In the genomic region with DNA sequence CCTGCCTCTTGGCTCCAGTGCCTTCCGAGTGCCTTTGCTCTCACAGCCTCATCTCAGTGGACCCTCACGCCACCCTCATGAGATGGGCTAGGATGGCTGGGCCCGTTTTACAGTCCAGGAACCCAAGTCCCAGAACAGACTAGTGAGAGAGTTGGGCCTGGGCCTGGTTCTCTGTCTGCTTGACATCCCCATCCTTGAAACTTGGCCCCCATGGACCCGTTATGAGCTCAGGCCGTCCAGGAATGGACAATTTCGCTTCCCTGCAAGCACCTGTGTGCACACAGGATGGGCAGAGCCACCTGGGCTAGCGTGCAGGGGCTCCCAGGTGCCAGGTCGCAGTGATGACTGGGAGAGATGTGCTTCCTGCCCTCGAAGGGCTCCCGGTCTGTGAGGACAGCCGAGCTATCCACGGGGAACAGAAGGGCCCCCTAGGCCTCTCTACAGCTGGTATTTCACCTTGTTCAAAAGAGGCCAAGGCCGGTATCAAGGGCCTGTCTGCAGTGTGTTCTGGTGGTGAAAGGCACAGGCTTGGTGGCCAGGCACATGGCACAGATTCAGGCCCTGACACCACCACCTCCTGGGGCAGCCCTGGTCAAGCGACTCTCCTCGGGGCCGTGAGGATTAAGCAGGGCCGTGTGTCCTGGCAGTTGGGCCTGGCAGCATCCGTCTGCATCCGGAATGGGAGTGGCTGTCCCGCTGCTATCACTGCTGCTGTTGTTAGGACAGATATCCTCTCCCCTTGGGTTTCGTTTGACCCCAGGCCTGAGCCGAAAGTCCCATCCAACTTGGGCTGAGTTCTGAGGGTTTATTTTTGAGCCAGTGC, we compare ENCODE assay signal across 17 cellular contexts. TPM values are rescaled to one million over a fixed set of nuclear protein-coding genes. Genes with fewer than 3 reads are reported as not detected.
DNase-seq lines count a peak whose midpoint lies in the region; ATAC-seq and TF ChIP-seq lines count a peak whose summit lies in the region.
"Had no signal": no experiment of that assay in that cellular context is flagged by ENCODE, and none has a peak within 500 bp of the region (broad histone marks: within the 10 kb centered on the region; RNA-seq: fewer than 3 reads in every experiment).

No MANE protein-coding gene starts in this region.

- no peaks in the 10 kb centered on the region for H3K9me3 Mint-ChIP-seq in stimulated activated effector memory CD8-positive, alpha-beta T cell treated with anti-CD3 and anti-CD28 coated beads, Interleukin-12 subunit alpha, Interleukin-12 subunit beta, amount 100 ng/mL, for 72 hours
- no peaks in the 10 kb centered on the region for H3K9me3 Mint-ChIP-seq in activated CD8-positive, alpha-beta memory T cell treated with anti-CD3 and anti-CD28 coated beads, Interleukin-2, amount 10 ng/mL, durations not matched to agents 7 days and 5 days (ENCODE audit: low read depth)
- H3K9me3 Mint-ChIP-seq: activated T-helper 2 cell treated with anti-CD3 and anti-CD28 coated beads, Interferon-gamma antibody, Interleukin-2, Interleukin-4, amounts not matched to agents 10 μg/mL and 5 μg/mL and 100 μg/mL, durations not matched to agents 14 hours and 24 hours and 36 hours; GM23338 had no signal

- TF ChIP-seq POLR2A in HCT116 (IDR thresholded peaks at IDR 0.05; ENCODE audit: borderline replicate concordance, extremely low read depth, insufficient read depth, insufficient read length) = no peak
- TF ChIP-seq POLR2A in body of pancreas (IDR thresholded peaks at IDR 0.05) = no peak

- TF ChIP-seq RAD21 in HCT116 (IDR thresholded peaks at IDR 0.05; ENCODE audit: low read depth) = no peak

- H2AFZ ChIP-seq in HCT116 (ENCODE audit: low read depth, low read length, poor library complexity, severe bottlenecking) = no peak overlapping the region
- H2AFZ ChIP-seq: GM23338 had no signal

- peak overlapping the region; percentile 86 for H3K27ac Mint-ChIP-seq in stimulated activated effector memory CD8-positive, alpha-beta T cell treated with anti-CD3 and anti-CD28 coated beads, Interleukin-12 subunit alpha, Interleukin-12 subunit beta, amount 100 ng/mL, for 72 hours
- H3K27ac Mint-ChIP-seq in activated CD8-positive, alpha-beta memory T cell treated with anti-CD3 and anti-CD28 coated beads, Interleukin-2, amount 10 ng/mL, durations not matched to agents 7 days and 5 days = no peak overlapping the region
- H3K27ac Mint-ChIP-seq: activated T-helper 2 cell treated with anti-CD3 and anti-CD28 coated beads, Interferon-gamma antibody, Interleukin-2, Interleukin-4, amounts not matched to agents 10 μg/mL and 5 μg/mL and 100 μg/mL, durations not matched to agents 14 hours and 24 hours and 36 hours; B cell; GM23338 had no signal

- CTCF ChIA-PET in HCT116 (lab: Charles Lee) = no interaction called here
- CTCF ChIA-PET in activated CD8-positive, alpha-beta memory T cell treated with anti-CD3 and anti-CD28 coated beads, Interleukin-2, amount 10 ng/mL, durations not matched to agents 7 days and 5 days (lab: Charles Lee) = interaction anchor here (1.3 kb wide), 1 partner anchor 192 kb away, joined by 3 read pairs; no protein-coding TSS in a partner anchor

- H3K4me3 ChIP-seq in HCT116 (replicated peaks in 1 of 2; ENCODE audit: low read depth in 1 of 2, low read length in 2 of 2) (no peak overlapping the region), body of pancreas (no peak overlapping the region), right cardiac atrium (ENCODE audit: low read length) (no peak overlapping the region)
- H3K4me3 ChIP-seq: GM23338 had no signal

- no peak for DNase-seq in HCT116 (ENCODE audit: low read depth, low spot score)
- no peak for DNase-seq in body of pancreas
- DNase-seq in right cardiac atrium = peak; percentile 67 to 89 (median 89)
- no peak for DNase-seq in stimulated activated effector memory CD8-positive, alpha-beta T cell treated with anti-CD3 and anti-CD28 coated beads, Interleukin-12 subunit alpha, Interleukin-12 subunit beta, amount 100 ng/mL, for 72 hours (ENCODE audit: low spot score in 2 of 2)
- DNase-seq in NCI-H82 treated with DMSO at 0.1 percent for 48 hours (lab: John Stamatoyannopoulos, UW; ENCODE audit: unreplicated experiment) = no peak
- DNase-seq in activated CD8-positive, alpha-beta memory T cell treated with anti-CD3 and anti-CD28 coated beads, Interleukin-2, amount 10 ng/mL, durations not matched to agents 7 days and 5 days = no peak
- DNase-seq: activated CD4-positive, alpha-beta T cell treated with anti-CD3 and anti-CD28 coated beads for 4 hours; central memory CD4-positive, alpha-beta T cell; DMS79 treated with DMSO at 0.1 percent for 48 hours; MM.1S; NCI-H2107 had no signal

- intact Hi-C loops in HCT116 (cut with micrococcal nuclease) = no loop called here
- intact Hi-C loops in body of pancreas (cut with DNase I) = no loop called here
- intact Hi-C loops in right cardiac atrium (cut with DNase I) = loop anchor here in 1 of 4 donors (5.0 kb wide), 1 partner anchor 53 kb away; no protein-coding TSS in a partner anchor

- no peak overlapping the region for H3K4me3 Mint-ChIP-seq in stimulated activated effector memory CD8-positive, alpha-beta T cell treated with anti-CD3 and anti-CD28 coated beads, Interleukin-12 subunit alpha, Interleukin-12 subunit beta, amount 100 ng/mL, for 72 hours
- H3K4me3 Mint-ChIP-seq in activated CD8-positive, alpha-beta memory T cell treated with anti-CD3 and anti-CD28 coated beads, Interleukin-2, amount 10 ng/mL, durations not matched to agents 7 days and 5 days = no peak overlapping the region
- H3K4me3 Mint-ChIP-seq: B cell, GM23338 had no signal

- H3K4me1 ChIP-seq in HCT116 (ENCODE audit: control insufficient read depth in 1 of 2, insufficient read depth in 2 of 2, low read length in 2 of 2) (no peaks in the 10 kb centered on the region), body of pancreas (peaks cover 46% of the 10 kb centered on the region), right cardiac atrium (ENCODE audit: control insufficient read depth, insufficient read depth, low read length) (peaks cover 44% of the 10 kb centered on the region)

- peaks cover 60 to 96% of the 10 kb centered on the region in 2 experiments for H3K36me3 ChIP-seq in HCT116 (ENCODE audit: control insufficient read depth in 1 of 2, insufficient read depth in 2 of 2, low read length in 2 of 2)
- peaks cover 24 to 35% of the 10 kb centered on the region in 2 donors for H3K36me3 ChIP-seq in body of pancreas (replicated peaks in 1 of 2; ENCODE audit: insufficient read depth in 1 of 2, low read depth in 2 of 2)

- ATAC-seq in HCT116 = no peak
- ATAC-seq in body of pancreas = no peak
- ATAC-seq in right cardiac atrium = peak; percentile 58 to 78
- ATAC-seq in stimulated activated effector memory CD8-positive, alpha-beta T cell treated with anti-CD3 and anti-CD28 coated beads, Interleukin-12 subunit alpha, Interleukin-12 subunit beta, amount 100 ng/mL, for 72 hours = no peak
- no peak for ATAC-seq in HG03342 (IDR thresholded peaks at IDR 0.05; ENCODE audit: unreplicated experiment)
- ATAC-seq in GM21825 (IDR thresholded peaks at IDR 0.05; ENCODE audit: unreplicated experiment) = no peak
- no peak for ATAC-seq in activated CD8-positive, alpha-beta memory T cell treated with anti-CD3 and anti-CD28 coated beads, Interleukin-2, amount 10 ng/mL, durations not matched to agents 7 days and 5 days
- ATAC-seq: sciatic nerve had no signal

- no peaks in the 10 kb centered on the region for H3K9me2 ChIP-seq in HCT116 (ENCODE audit: insufficient read depth)

- peaks cover 15% of the 10 kb centered on the region for H3K4me1 Mint-ChIP-seq in stimulated activated effector memory CD8-positive, alpha-beta T cell treated with anti-CD3 and anti-CD28 coated beads, Interleukin-12 subunit alpha, Interleukin-12 subunit beta, amount 100 ng/mL, for 72 hours
- H3K4me1 Mint-ChIP-seq in activated CD8-positive, alpha-beta memory T cell treated with anti-CD3 and anti-CD28 coated beads, Interleukin-2, amount 10 ng/mL, durations not matched to agents 7 days and 5 days = no peaks in the 10 kb centered on the region
- H3K4me1 Mint-ChIP-seq: B cell had no signal

- H3K36me3 Mint-ChIP-seq in stimulated activated effector memory CD8-positive, alpha-beta T cell treated with anti-CD3 and anti-CD28 coated beads, Interleukin-12 subunit alpha, Interleukin-12 subunit beta, amount 100 ng/mL, for 72 hours = peaks cover 97% of the 10 kb centered on the region
- peaks cover 30% of the 10 kb centered on the region for H3K36me3 Mint-ChIP-seq in activated CD8-positive, alpha-beta memory T cell treated with anti-CD3 and anti-CD28 coated beads, Interleukin-2, amount 10 ng/mL, durations not matched to agents 7 days and 5 days

- POLR2A ChIA-PET in HCT116 (lab: Charles Lee) = no interaction called here

- no peak overlapping the region for H3K9ac ChIP-seq in HCT116 (ENCODE audit: low read length)

- 83 to 84% methylated on average over 7 to 22 of the region's 22 CpGs for WGBS in body of pancreas, 2 donors
- 48% methylated on average over 22 of the region's 22 CpGs for WGBS in right cardiac atrium

- H3K27me3 Mint-ChIP-seq in activated CD8-positive, alpha-beta memory T cell treated with anti-CD3 and anti-CD28 coated beads, Interleukin-2, amount 10 ng/mL, durations not matched to agents 7 days and 5 days = no peaks in the 10 kb centered on the region
- H3K27me3 Mint-ChIP-seq: B cell had no signal

- RAD21 ChIA-PET in HCT116 (lab: Charles Lee; ENCODE audit: low non-redundant PET in 1 of 2, low total read pairs in 2 of 2, uncharacterized antibody in 2 of 2, unreplicated experiment in 2 of 2) = no interaction called here

- no peaks in the 10 kb centered on the region for H3K27me3 ChIP-seq in HCT116 (ENCODE audit: insufficient read depth, low read length)
- H3K27me3 ChIP-seq in body of pancreas = no peaks in the 10 kb centered on the region
- H3K27me3 ChIP-seq in right cardiac atrium (ENCODE audit: control insufficient read depth, insufficient read depth) = no peaks in the 10 kb centered on the region

- TF ChIP-seq CTCF in HCT116 (IDR thresholded peaks at IDR 0.05 in 2 of 3, conservative IDR thresholded peaks at IDR 0.05 in 1 of 3; ENCODE audit: borderline replicate concordance in 1 of 3, insufficient read depth in 1 of 3, low read depth in 2 of 3, low read length in 2 of 3) (no peak), body of pancreas (IDR thresholded peaks at IDR 0.05) (no peak)

- no TSS peak for BruUV-seq in HCT116 (replicated peaks; lab: Mats Ljungman, UMichigan)

- H3K9me3 ChIP-seq in HCT116 (ENCODE audit: control insufficient read depth in 1 of 2, insufficient read depth in 1 of 2, low read depth in 1 of 2, low read length in 2 of 2) (no peaks in the 10 kb centered on the region), body of pancreas (no peaks in the 10 kb centered on the region), right cardiac atrium (ENCODE audit: control insufficient read depth, low read length) (no peaks in the 10 kb centered on the region)

- peak overlapping the region; percentile 26; the same call in 1 of the 2 replicates for H3K27ac ChIP-seq in HCT116 (ENCODE audit: low read depth, low read length)
- peak overlapping the region in 3 of 4 donors; percentile 7 to 40 (median 29) for H3K27ac ChIP-seq in body of pancreas
- peak overlapping the region; percentile 69 for H3K27ac ChIP-seq in right cardiac atrium (ENCODE audit: low read length)

- H3K4me2 ChIP-seq in HCT116 (ENCODE audit: low read length) = no peak overlapping the region
- H3K4me2 ChIP-seq: GM23338 had no signal

- H3K79me2 ChIP-seq in HCT116 (ENCODE audit: insufficient read depth, low read length) = peaks cover 74% of the 10 kb centered on the region

- no peaks in the 10 kb centered on the region for H4K20me1 ChIP-seq in HCT116 (ENCODE audit: insufficient read depth)

RNA-seq across cellular contexts. Expression of a gene that starts 38.9 kb away (rescaled TPM):
- total RNA-seq in HCT116 (2021; ENCODE audit: unreplicated experiment) (8.8 TPM), body of pancreas (10 to 100 TPM in 1 of 2 donors, 1 to 10 TPM in 1; 9.9 to 11.4 TPM), right cardiac atrium (under 1 TPM; 0.22 to 0.85 (median 0.54) TPM)
- polyA plus RNA-seq in HCT116 (2012) = 8.6 and 10.4 TPM in 2 replicates
- 0.91 TPM for polyA plus RNA-seq in right cardiac atrium
- 10 to 100 TPM in 1 of 2 experiments, 1 to 10 TPM in 1; 8.4 to 17.5 TPM for total RNA-seq in activated CD8-positive, alpha-beta memory T cell treated with anti-CD3 and anti-CD28 coated beads, Interleukin-2, amount 10 ng/mL, durations not matched to agents 7 days and 5 days

RNA-seq across cellular contexts. Expression of a gene that starts 58.0 kb away (rescaled TPM):
- total RNA-seq in HCT116 (2021; ENCODE audit: unreplicated experiment) (651 TPM), body of pancreas (100 to 1,000 TPM; 143 to 148 TPM), right cardiac atrium (100 to 1,000 TPM; 116 to 226 (median 122) TPM)
- 635 and 727 TPM in 2 replicates for polyA plus RNA-seq in HCT116 (2012)
- polyA plus RNA-seq in right cardiac atrium = 87.4 TPM
- total RNA-seq in activated CD8-positive, alpha-beta memory T cell treated with anti-CD3 and anti-CD28 coated beads, Interleukin-2, amount 10 ng/mL, durations not matched to agents 7 days and 5 days = 100 to 1,000 TPM; 413 to 433 TPM

Comparison
In these comparisons a context has a peak if more than half of its experiments do, and no peak if none do; other contexts are left out.
1. ATAC-seq: peak in right cardiac atrium (2 of 2); none in HCT116 (single experiment), body of pancreas (single experiment), stimulated activated effector memory CD8-positive, alpha-beta T cell treated with anti-CD3 and anti-CD28 coated beads, Interleukin-12 subunit alpha, Interleukin-12 subunit beta, amount 100 ng/mL, for 72 hours (single experiment), HG03342 (single experiment), GM21825 (single experiment) and activated CD8-positive, alpha-beta memory T cell treated with anti-CD3 and anti-CD28 coated beads, Interleukin-2, amount 10 ng/mL, durations not matched to agents 7 days and 5 days (single experiment).
2. DNase-seq: peak in right cardiac atrium (3 of 3); none in HCT116 (single experiment), body of pancreas (0 of 4), stimulated activated effector memory CD8-positive, alpha-beta T cell treated with anti-CD3 and anti-CD28 coated beads, Interleukin-12 subunit alpha, Interleukin-12 subunit beta, amount 100 ng/mL, for 72 hours (0 of 2), NCI-H82 treated with DMSO at 0.1 percent for 48 hours (single experiment) and activated CD8-positive, alpha-beta memory T cell treated with anti-CD3 and anti-CD28 coated beads, Interleukin-2, amount 10 ng/mL, durations not matched to agents 7 days and 5 days (single experiment).
3. Peak in every context shown above with its lines, with median percentiles within 50 percentile points of each other: H3K27ac ChIP-seq.